In genomic region chr9:100437860-100438805, GRCh38 we compare ENCODE assay signal across 8 cellular contexts. TPM values are rescaled to one million over a fixed set of nuclear protein-coding genes. Genes with fewer than 3 reads are reported as not detected.
A peak's percentile ranks its signal among the peaks of the same experiment; 100 is the strongest.
DNase-seq lines count a peak whose midpoint lies in the region; ATAC-seq and TF ChIP-seq lines count a peak whose summit lies in the region.

No MANE protein-coding gene starts in this region.

- CTCF ChIA-PET in activated CD8-positive, alpha-beta T cell treated with anti-CD3 and anti-CD28 coated beads for 36 hours (lab: Charles Lee) = interaction anchor here (0.7 to 5.5 kb wide), 28 partner anchors 9 to 1207 kb away, joined by 3 to 32 read pairs (median 4); partner anchors contain the start of genes MSANTD3, TEX10 and TMEFF1

- H3K27me3 Mint-ChIP-seq in activated CD8-positive, alpha-beta T cell treated with anti-CD3 and anti-CD28 coated beads for 36 hours = no peaks in the 10 kb centered on the region
- H3K27me3 Mint-ChIP-seq in endothelial cell (ENCODE audit: unreplicated experiment) = peaks cover 1% of the 10 kb centered on the region

- POLR2A ChIA-PET in activated CD8-positive, alpha-beta T cell treated with anti-CD3 and anti-CD28 coated beads for 36 hours (lab: Charles Lee) = interaction anchor here (1.2 kb wide), 1 partner anchor 10 kb away, joined by 3 read pairs; no protein-coding TSS in a partner anchor

- no peaks in the 10 kb centered on the region for H3K4me1 Mint-ChIP-seq in activated CD8-positive, alpha-beta T cell treated with anti-CD3 and anti-CD28 coated beads for 36 hours (ENCODE audit: low read depth)
- peaks cover 5% of the 10 kb centered on the region for H3K4me1 Mint-ChIP-seq in endothelial cell (ENCODE audit: unreplicated experiment)

- H3K4me3 ChIP-seq in mucosa of descending colon = no peak overlapping the region

- peak; percentile 87 for TF ChIP-seq CTCF in activated CD8-positive, alpha-beta T cell treated with anti-CD3 and anti-CD28 coated beads for 36 hours (IDR thresholded peaks at IDR 0.05)
- TF ChIP-seq CTCF in endothelial cell (IDR thresholded peaks at IDR 0.05; ENCODE audit: unreplicated experiment) (peak; percentile 96), mucosa of descending colon (IDR thresholded peaks at IDR 0.05) (peak; percentile 98)

- no peaks in the 10 kb centered on the region for H3K36me3 ChIP-seq in mucosa of descending colon (ENCODE audit: low read depth)

- H3K4me1 ChIP-seq in mucosa of descending colon (ENCODE audit: low read depth) = no peaks in the 10 kb centered on the region

- no peaks in the 10 kb centered on the region for H3K9me3 ChIP-seq in mucosa of descending colon

- DNase-seq in NK-92 treated with Interleukin-12 subunit alpha and Interleukin-12 subunit beta, amount 100 ng/mL, for 24 hours (lab: John Stamatoyannopoulos, UW) = peak; percentile 26
- DNase-seq in NK-92 (lab: John Stamatoyannopoulos, UW; ENCODE audit: unreplicated experiment) (no peak), NCI-H82 treated with DMSO at 0.1 percent for 48 hours (lab: John Stamatoyannopoulos, UW; ENCODE audit: unreplicated experiment) (peak; percentile 48), endothelial cell (ENCODE audit: low spot score) (peak; percentile 75), mucosa of descending colon (peak in 2 of 3 donors; percentile 34 to 86)
- peak; percentile 82 for DNase-seq in activated CD8-positive, alpha-beta T cell treated with anti-CD3 and anti-CD28 coated beads for 36 hours
- DNase-seq in stimulated activated CD8-positive, alpha-beta memory T cell treated with anti-CD3 and anti-CD28 coated beads, Interleukin-7, amount 100 ng/mL, for 1 hour (ENCODE audit: low read depth in 2 of 2) = peak; percentile 32 to 54

- H3K9me3 Mint-ChIP-seq in activated CD8-positive, alpha-beta T cell treated with anti-CD3 and anti-CD28 coated beads for 36 hours = no peaks in the 10 kb centered on the region
- no peaks in the 10 kb centered on the region for H3K9me3 Mint-ChIP-seq in endothelial cell (ENCODE audit: unreplicated experiment)

- intact Hi-C loops in activated CD8-positive, alpha-beta T cell treated with anti-CD3 and anti-CD28 coated beads for 36 hours (cut with micrococcal nuclease) = no loop called here
- intact Hi-C loops in mucosa of descending colon (cut with DNase I, micrococcal nuclease) = no loop called here

- H3K4me3 Mint-ChIP-seq in activated CD8-positive, alpha-beta T cell treated with anti-CD3 and anti-CD28 coated beads for 36 hours = no peak overlapping the region
- no peak overlapping the region for H3K4me3 Mint-ChIP-seq in endothelial cell (ENCODE audit: unreplicated experiment)

- no peak overlapping the region for H3K27ac Mint-ChIP-seq in activated CD8-positive, alpha-beta T cell treated with anti-CD3 and anti-CD28 coated beads for 36 hours
- no peak overlapping the region for H3K27ac Mint-ChIP-seq in endothelial cell (ENCODE audit: unreplicated experiment)

- H3K36me3 Mint-ChIP-seq in activated CD8-positive, alpha-beta T cell treated with anti-CD3 and anti-CD28 coated beads for 36 hours (ENCODE audit: low read depth) = peaks cover 4% of the 10 kb centered on the region
- H3K36me3 Mint-ChIP-seq in endothelial cell (ENCODE audit: low read depth, unreplicated experiment) = no peaks in the 10 kb centered on the region

- ATAC-seq in HG03432 (IDR thresholded peaks at IDR 0.05; ENCODE audit: unreplicated experiment) (peak; percentile 76), mucosa of descending colon (peak; percentile 78)
- peak; percentile 88 for ATAC-seq in activated CD8-positive, alpha-beta T cell treated with anti-CD3 and anti-CD28 coated beads for 36 hours

RNA-seq across cellular contexts. Expression of gene MSANTD3, which starts 11.2 kb away (rescaled TPM):
- 10 to 100 TPM; 13.3 to 14.6 TPM for total RNA-seq in activated CD8-positive, alpha-beta T cell treated with anti-CD3 and anti-CD28 coated beads for 36 hours
- total RNA-seq in endothelial cell (ENCODE audit: unreplicated experiment) = 30.7 TPM
- total RNA-seq in mucosa of descending colon = 10 to 100 TPM in 2 of 3 donors, 1 to 10 TPM in 1; 6.2 to 18.1 (median 10.5) TPM

RNA-seq across cellular contexts. Expression of gene TMEFF1, which starts 34.8 kb away (rescaled TPM):
- total RNA-seq in activated CD8-positive, alpha-beta T cell treated with anti-CD3 and anti-CD28 coated beads for 36 hours = under 1 TPM; 0.68 to 0.78 TPM
- total RNA-seq in endothelial cell (ENCODE audit: unreplicated experiment) (45.8 TPM), mucosa of descending colon (under 1 TPM in 2 of 3 donors, not detected in 1; 0.38 to 0.98 TPM)

Comparison
In these comparisons a context has a peak if more than half of its experiments do, and no peak if none do; other contexts are left out.
1. RNA of gene TMEFF1, which starts 34.8 kb away (total RNA-seq): 45.8 TPM in endothelial cell (single experiment); 0.68 to 0.78 TPM in activated CD8-positive, alpha-beta T cell treated with anti-CD3 and anti-CD28 coated beads for 36 hours and 0.38 to 0.98 TPM in mucosa of descending colon; every median in the first group is over 10 times any median in the second.
2. Peak in every context shown above with its lines, with median percentiles within 50 percentile points of each other: ATAC-seq and CTCF ChIP-seq.